Comparison of ENCODE assay signal across 2 cellular contexts in the genomic region with DNA sequence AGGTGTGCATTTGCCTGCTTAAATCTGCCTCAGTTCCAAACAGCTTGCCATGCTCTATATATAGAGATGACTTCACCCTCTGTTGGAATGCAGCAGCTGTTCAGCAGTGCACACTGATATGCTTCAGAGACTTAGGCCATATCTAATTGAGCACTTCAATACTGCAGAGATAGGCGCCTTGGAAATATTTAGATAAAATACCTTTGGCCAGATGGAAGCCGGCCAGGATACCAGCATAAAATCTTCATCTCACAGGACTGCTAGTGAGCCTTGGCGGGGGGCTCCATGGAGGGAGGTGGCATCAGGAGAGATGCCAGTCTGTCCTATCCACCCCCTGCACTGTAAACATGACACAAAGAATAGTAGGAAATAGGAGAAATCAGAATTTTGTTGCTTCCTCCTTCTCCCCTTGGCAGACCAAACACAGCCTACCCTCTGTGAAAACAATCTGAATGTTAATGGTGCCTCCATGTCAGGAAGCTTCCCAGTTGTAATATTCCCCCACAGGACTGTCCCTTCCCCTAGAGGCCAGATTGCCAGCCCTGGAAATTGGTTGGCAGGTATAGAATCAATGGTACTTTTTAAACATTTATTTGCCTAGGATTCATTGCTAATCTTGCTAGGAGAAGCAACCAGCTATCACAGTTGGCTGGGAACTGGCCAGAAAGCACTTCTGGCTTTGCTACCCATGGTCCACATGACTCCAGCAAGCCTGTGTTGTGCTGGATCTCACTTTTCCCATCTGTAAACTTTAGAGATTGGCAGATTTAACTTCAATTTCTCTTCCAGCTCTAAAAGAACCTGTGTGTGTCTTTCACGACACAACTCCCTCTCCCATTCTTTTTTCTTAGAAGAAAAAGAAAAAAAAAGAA.
TF ChIP-seq lines count a peak whose summit lies in the region.

No MANE protein-coding gene starts in this region.

TF ChIP-seq in H1, 55 proteins besides CTCF, POLR2A, EP300 and RAD21:
- TF ChIP-seq CHD2 (IDR thresholded peaks at IDR 0.05; ENCODE audit: low read length): no peak
- no peak for TF ChIP-seq HDAC6 (IDR thresholded peaks at IDR 0.05; ENCODE audit: low read depth, low read length)
- TF ChIP-seq SIN3A (conservative IDR thresholded peaks at IDR 0.05 in 1 of 2, IDR thresholded peaks at IDR 0.05 in 1 of 2; ENCODE audit: low read depth in 1 of 2, low read length in 2 of 2): no peak
- TF ChIP-seq SIX5 (IDR thresholded peaks at IDR 0.05; ENCODE audit: low read depth, low read length): no peak
- no peak for TF ChIP-seq FOSL1 (IDR thresholded peaks at IDR 0.05; ENCODE audit: insufficient read depth, low read depth, low read length)
- TF ChIP-seq BRCA1 (IDR thresholded peaks at IDR 0.05; ENCODE audit: low read depth, low read length): no peak
- TF ChIP-seq EZH2 (IDR thresholded peaks at IDR 0.05; ENCODE audit: low read depth, low read length, severe bottlenecking): no peak

TF ChIP-seq in neural cell, 6 proteins besides CTCF, POLR2A, EP300 and RAD21:
- TF ChIP-seq SMC3 (conservative IDR thresholded peaks at IDR 0.05; ENCODE audit: poor library complexity) (no peak), EZH2 (IDR thresholded peaks at IDR 0.05; ENCODE audit: borderline replicate concordance, insufficient read depth, low read length, poor library complexity, severe bottlenecking) (no peak)
- TF ChIP-seq, protein P1, sequence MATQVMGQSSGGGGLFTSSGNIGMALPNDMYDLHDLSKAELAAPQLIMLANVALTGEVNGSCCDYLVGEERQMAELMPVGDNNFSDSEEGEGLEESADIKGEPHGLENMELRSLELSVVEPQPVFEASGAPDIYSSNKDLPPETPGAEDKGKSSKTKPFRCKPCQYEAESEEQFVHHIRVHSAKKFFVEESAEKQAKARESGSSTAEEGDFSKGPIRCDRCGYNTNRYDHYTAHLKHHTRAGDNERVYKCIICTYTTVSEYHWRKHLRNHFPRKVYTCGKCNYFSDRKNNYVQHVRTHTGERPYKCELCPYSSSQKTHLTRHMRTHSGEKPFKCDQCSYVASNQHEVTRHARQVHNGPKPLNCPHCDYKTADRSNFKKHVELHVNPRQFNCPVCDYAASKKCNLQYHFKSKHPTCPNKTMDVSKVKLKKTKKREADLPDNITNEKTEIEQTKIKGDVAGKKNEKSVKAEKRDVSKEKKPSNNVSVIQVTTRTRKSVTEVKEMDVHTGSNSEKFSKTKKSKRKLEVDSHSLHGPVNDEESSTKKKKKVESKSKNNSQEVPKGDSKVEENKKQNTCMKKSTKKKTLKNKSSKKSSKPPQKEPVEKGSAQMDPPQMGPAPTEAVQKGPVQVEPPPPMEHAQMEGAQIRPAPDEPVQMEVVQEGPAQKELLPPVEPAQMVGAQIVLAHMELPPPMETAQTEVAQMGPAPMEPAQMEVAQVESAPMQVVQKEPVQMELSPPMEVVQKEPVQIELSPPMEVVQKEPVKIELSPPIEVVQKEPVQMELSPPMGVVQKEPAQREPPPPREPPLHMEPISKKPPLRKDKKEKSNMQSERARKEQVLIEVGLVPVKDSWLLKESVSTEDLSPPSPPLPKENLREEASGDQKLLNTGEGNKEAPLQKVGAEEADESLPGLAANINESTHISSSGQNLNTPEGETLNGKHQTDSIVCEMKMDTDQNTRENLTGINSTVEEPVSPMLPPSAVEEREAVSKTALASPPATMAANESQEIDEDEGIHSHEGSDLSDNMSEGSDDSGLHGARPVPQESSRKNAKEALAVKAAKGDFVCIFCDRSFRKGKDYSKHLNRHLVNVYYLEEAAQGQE (IDR thresholded peaks at IDR 0.05; ENCODE audit: borderline replicate concordance): no peak
TF ChIP-seq in neural cell: peak in this region for 0.
